9 cellular contexts compared by ENCODE assay signal in genomic region chr3:143971367-143972154, GRCh38. TPM values are rescaled to one million over a fixed set of nuclear protein-coding genes. Genes with fewer than 3 reads are reported as not detected.
DNase-seq lines count a peak whose midpoint lies in the region; ATAC-seq, FAIRE-seq and TF ChIP-seq lines count a peak whose summit lies in the region.
"Had no signal": no experiment of that assay in that cellular context is flagged by ENCODE, and none has a peak within 500 bp of the region (broad histone marks: within the 10 kb centered on the region; RNA-seq: fewer than 3 reads in every experiment).

A gene with protein sequence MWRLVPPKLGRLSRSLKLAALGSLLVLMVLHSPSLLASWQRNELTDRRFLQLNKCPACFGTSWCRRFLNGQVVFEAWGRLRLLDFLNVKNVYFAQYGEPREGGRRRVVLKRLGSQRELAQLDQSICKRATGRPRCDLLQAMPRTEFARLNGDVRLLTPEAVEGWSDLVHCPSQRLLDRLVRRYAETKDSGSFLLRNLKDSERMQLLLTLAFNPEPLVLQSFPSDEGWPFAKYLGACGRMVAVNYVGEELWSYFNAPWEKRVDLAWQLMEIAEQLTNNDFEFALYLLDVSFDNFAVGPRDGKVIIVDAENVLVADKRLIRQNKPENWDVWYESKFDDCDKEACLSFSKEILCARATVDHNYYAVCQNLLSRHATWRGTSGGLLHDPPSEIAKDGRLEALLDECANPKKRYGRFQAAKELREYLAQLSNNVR (plus strand): TSS chr3:143971823. CDS start chr3:143972333, 510 bp downstream.

- peak within 1 kb of the TSS; percentile 77 to 96 (median 94) for H3K4me3 ChIP-seq in keratinocyte (ENCODE audit: control insufficient read depth in 2 of 3, extremely low read depth in 1 of 3, insufficient read depth in 2 of 3, low read depth in 1 of 3, low read length in 3 of 3)

- no peaks in the 10 kb centered on the region for H3K9me3 ChIP-seq in keratinocyte (ENCODE audit: control insufficient read depth, low read depth, low read length)

- peak; percentile 62 for ATAC-seq in HG03439 (IDR thresholded peaks at IDR 0.05; ENCODE audit: unreplicated experiment)

- dilution Hi-C loops in keratinocyte (cut with MboI; ENCODE audit: extremely low pct_ligation_motif_present, low sequenced_read_pairs), result no loop called here

- no peaks in the 10 kb centered on the region for H3K9me1 ChIP-seq in keratinocyte (ENCODE audit: control insufficient read depth, extremely low read depth, insufficient read depth, low read length)

- H3K4me1 ChIP-seq in keratinocyte (ENCODE audit: control insufficient read depth, extremely low read depth, insufficient read depth, low read length), result peaks cover 23% of the 10 kb centered on the region

- H3K4me2 ChIP-seq in keratinocyte (ENCODE audit: control insufficient read depth, extremely low read depth, insufficient read depth, low read depth, low read length), result peak within 1 kb of the TSS; percentile 96

- H3K27me3 ChIP-seq in keratinocyte (ENCODE audit: control insufficient read depth, extremely low read depth, insufficient read depth, low read length), result no peaks in the 10 kb centered on the region

- H3K36me3 ChIP-seq in keratinocyte (ENCODE audit: control insufficient read depth in 2 of 2, extremely low read depth in 1 of 2, insufficient read depth in 2 of 2, low read length in 2 of 2), result no peaks in the 10 kb centered on the region

- H3K9ac ChIP-seq in keratinocyte (ENCODE audit: control insufficient read depth, extremely low read depth, insufficient read depth, low read length), result peak within 1 kb of the TSS; percentile 88

- no peak for FAIRE-seq in keratinocyte (lab: Jason Lieb, UNC)
- FAIRE-seq: endometrium had no signal

- peak within 1 kb of the TSS; percentile 88 for H3K27ac ChIP-seq in keratinocyte (ENCODE audit: control insufficient read depth, insufficient read depth, low read length)

- H2AFZ ChIP-seq in keratinocyte (ENCODE audit: control insufficient read depth, low read length), result peak within 1 kb of the TSS; percentile 100

- no peak for TF ChIP-seq CTCF in keratinocyte (optimal IDR thresholded peaks at IDR 0.05 in 1 of 3, IDR thresholded peaks at IDR 0.05 in 1 of 3, conservative IDR thresholded peaks at IDR 0.05 in 1 of 3; ENCODE audit: extremely low read depth in 1 of 3, insufficient read depth in 2 of 3, low read length in 3 of 3)

- DNase-seq in Ammon's horn (ENCODE audit: low spot score) (peak; percentile 98), GM19238 (ENCODE audit: insufficient read length, low spot score) (peak; percentile 66), NCI-H510A (lab: John Stamatoyannopoulos, UW) (peak; percentile 75), cerebellar nuclear complex (lab: John Stamatoyannopoulos, UW) (peak; percentile 72 to 77), keratinocyte (ENCODE audit: low read depth, low spot score) (peak; percentile 33)
- DNase-seq in activated CD4-positive, alpha-beta T cell treated with anti-CD3 and anti-CD28 coated beads for 1 hour, result peak; percentile 91
- DNase-seq in stimulated activated CD4-positive, alpha-beta T cell treated with anti-CD3 and anti-CD28 coated beads, Interleukin-12 subunit alpha, Interleukin-12 subunit beta, amount 100 ng/mL, for 48 hours (ENCODE audit: low read depth in 2 of 3, low spot score in 1 of 3), result peak; percentile 89 to 94 (median 89)

- H4K20me1 ChIP-seq in keratinocyte (ENCODE audit: control insufficient read depth, extremely low read depth, insufficient read depth, low read length), result no peaks in the 10 kb centered on the region

- H3K79me2 ChIP-seq in keratinocyte (ENCODE audit: control insufficient read depth, insufficient read depth, low read length), result peaks cover 38% of the 10 kb centered on the region

RNA-seq across cellular contexts. Expression of the gene that starts here (rescaled TPM):
- polyA plus RNA-seq in keratinocyte, result 5.1 to 7.8 TPM (median 6.7 TPM) in 3 replicates
- polyA plus RNA-seq in keratinocyte (2011; ENCODE audit: low read depth), result 8.6 TPM
- polyA plus RNA-seq in keratinocyte (2011; cell fraction: cytosol; rRNA removed), result 2.7 and 3.7 TPM in 2 replicates
- 6.4 and 8.7 TPM in 2 replicates for polyA plus RNA-seq in keratinocyte (2011; cell fraction: nucleus; rRNA removed)
- polyA plus RNA-seq in keratinocyte (2012; ENCODE audit: low replicate concordance), result 6.1 and 6.4 TPM in 2 replicates
- 5.2 to 13.6 TPM (median 8.7 TPM) in 3 replicates for polyA minus RNA-seq in keratinocyte
- 20.0 TPM for polyA minus RNA-seq in keratinocyte (2011; cell fraction: cytosol; rRNA and poly(A)+ RNA removed)
- polyA minus RNA-seq in keratinocyte (2011; cell fraction: nucleus; rRNA and poly(A)+ RNA removed), result 24.2 and 31.3 TPM in 2 replicates

Comparison
In these comparisons a context has a peak if more than half of its experiments do, and no peak if none do; other contexts are left out.
1. Peak in every context shown above with its lines: DNase-seq, ATAC-seq, H3K4me3 ChIP-seq and H3K27ac ChIP-seq.
2. DNase-seq: peak in every context shown above with its lines; median percentile 98 in Ammon's horn; 91 in activated CD4-positive, alpha-beta T cell treated with anti-CD3 and anti-CD28 coated beads for 1 hour; 89 in stimulated activated CD4-positive, alpha-beta T cell treated with anti-CD3 and anti-CD28 coated beads, Interleukin-12 subunit alpha, Interleukin-12 subunit beta, amount 100 ng/mL, for 48 hours; 75 in NCI-H510A; 74 in cerebellar nuclear complex; 66 in GM19238; 33 in keratinocyte.